ENCODE assay signal across 1 cellular context in the genomic region with DNA sequence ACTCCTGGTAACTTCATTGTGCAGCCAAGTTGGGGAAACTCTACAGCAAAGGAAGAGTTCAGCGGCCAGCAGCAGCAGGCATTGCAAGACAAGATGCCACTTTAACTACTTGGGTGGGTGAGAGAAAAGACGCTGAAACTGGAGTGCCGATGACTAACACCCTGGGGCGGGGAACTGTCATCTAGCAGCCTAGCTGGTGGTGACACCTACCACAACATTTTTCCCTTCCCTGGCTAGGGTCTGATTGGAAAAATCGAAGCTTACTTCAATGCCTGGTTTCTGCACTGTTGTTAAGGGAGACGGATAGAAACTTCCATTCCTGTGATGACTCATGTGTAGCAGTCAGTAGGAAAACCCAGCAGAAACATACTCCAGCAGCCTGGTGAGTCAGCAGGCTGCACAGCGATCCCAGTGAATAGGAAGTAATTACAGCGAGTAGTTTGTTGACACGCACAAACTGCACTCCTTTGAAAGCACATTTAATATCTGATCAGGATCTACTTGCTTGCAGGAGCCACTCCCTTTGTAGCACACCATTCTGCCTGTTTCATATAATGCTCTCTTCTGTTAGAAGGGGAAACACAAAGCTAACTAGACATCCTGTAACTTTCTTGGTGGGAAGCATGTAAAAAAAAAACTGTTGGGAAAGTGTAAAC.
TF ChIP-seq lines count a peak whose summit lies in the region.

No MANE protein-coding gene starts in this region.

TF ChIP-seq in HepG2, 621 proteins besides CTCF, POLR2A, EP300 and RAD21 (continued from another document and continues in another):
- TF ChIP-seq, protein P1, sequence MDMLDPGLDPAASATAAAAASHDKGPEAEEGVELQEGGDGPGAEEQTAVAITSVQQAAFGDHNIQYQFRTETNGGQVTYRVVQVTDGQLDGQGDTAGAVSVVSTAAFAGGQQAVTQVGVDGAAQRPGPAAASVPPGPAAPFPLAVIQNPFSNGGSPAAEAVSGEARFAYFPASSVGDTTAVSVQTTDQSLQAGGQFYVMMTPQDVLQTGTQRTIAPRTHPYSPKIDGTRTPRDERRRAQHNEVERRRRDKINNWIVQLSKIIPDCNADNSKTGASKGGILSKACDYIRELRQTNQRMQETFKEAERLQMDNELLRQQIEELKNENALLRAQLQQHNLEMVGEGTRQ (IDR thresholded peaks at IDR 0.05; ENCODE audit: low read depth, low read length), result no peak
- TF ChIP-seq, protein P1 (CRISPR knock-in tag; IDR thresholded peaks at IDR 0.05; ENCODE audit: borderline replicate concordance), result no peak
- TF ChIP-seq, protein P2, sequence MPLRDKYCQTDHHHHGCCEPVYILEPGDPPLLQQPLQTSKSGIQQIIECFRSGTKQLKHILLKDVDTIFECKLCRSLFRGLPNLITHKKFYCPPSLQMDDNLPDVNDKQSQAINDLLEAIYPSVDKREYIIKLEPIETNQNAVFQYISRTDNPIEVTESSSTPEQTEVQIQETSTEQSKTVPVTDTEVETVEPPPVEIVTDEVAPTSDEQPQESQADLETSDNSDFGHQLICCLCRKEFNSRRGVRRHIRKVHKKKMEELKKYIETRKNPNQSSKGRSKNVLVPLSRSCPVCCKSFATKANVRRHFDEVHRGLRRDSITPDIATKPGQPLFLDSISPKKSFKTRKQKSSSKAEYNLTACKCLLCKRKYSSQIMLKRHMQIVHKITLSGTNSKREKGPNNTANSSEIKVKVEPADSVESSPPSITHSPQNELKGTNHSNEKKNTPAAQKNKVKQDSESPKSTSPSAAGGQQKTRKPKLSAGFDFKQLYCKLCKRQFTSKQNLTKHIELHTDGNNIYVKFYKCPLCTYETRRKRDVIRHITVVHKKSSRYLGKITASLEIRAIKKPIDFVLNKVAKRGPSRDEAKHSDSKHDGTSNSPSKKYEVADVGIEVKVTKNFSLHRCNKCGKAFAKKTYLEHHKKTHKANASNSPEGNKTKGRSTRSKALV (CRISPR knock-in tag; IDR thresholded peaks at IDR 0.05), result no peak
- TF ChIP-seq GATAD2A (CRISPR knock-in tag; IDR thresholded peaks at IDR 0.05) (peak; percentile 82), EEA1 (CRISPR knock-in tag; IDR thresholded peaks at IDR 0.05; ENCODE audit: borderline replicate concordance) (no peak), SYNCRIP (IDR thresholded peaks at IDR 0.05; ENCODE audit: insufficient read depth, low read depth, low read length) (no peak), ZNF775 (CRISPR knock-in tag; IDR thresholded peaks at IDR 0.05; ENCODE audit: borderline replicate concordance) (no peak), ZBTB7B (CRISPR knock-in tag; IDR thresholded peaks at IDR 0.05) (no peak), MXI1 (IDR thresholded peaks at IDR 0.05; ENCODE audit: borderline replicate concordance, low read depth, low read length) (0 out of 3 replicates have a peak, but pooled peaks have one; percentile 34), ZNF563 (CRISPR knock-in tag; IDR thresholded peaks at IDR 0.05) (no peak), EZH2 (conservative IDR thresholded peaks at IDR 0.05; ENCODE audit: low read depth, low read length) (no peak), ZFP62 (CRISPR knock-in tag; IDR thresholded peaks at IDR 0.05) (no peak), SETDB1 (CRISPR knock-in tag; IDR thresholded peaks at IDR 0.05; ENCODE audit: borderline replicate concordance) (no peak), HNRNPH1 (optimal IDR thresholded peaks at IDR 0.05; ENCODE audit: low read depth, low read length) (no peak), ZNF180 (CRISPR knock-in tag; IDR thresholded peaks at IDR 0.05; ENCODE audit: borderline replicate concordance, low read depth) (no peak), POLR2AphosphoS2 (IDR thresholded peaks at IDR 0.05; ENCODE audit: low read depth, low read length) (no peak), PHF5A (CRISPR knock-in tag; IDR thresholded peaks at IDR 0.05; ENCODE audit: low read depth, unreplicated experiment) (no peak)
- TF ChIP-seq, protein P3, sequence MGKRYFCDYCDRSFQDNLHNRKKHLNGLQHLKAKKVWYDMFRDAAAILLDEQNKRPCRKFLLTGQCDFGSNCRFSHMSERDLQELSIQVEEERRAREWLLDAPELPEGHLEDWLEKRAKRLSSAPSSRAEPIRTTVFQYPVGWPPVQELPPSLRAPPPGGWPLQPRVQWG (CRISPR knock-in tag; IDR thresholded peaks at IDR 0.05; ENCODE audit: borderline replicate concordance, low read depth), result no peak
- TF ChIP-seq, protein P4, sequence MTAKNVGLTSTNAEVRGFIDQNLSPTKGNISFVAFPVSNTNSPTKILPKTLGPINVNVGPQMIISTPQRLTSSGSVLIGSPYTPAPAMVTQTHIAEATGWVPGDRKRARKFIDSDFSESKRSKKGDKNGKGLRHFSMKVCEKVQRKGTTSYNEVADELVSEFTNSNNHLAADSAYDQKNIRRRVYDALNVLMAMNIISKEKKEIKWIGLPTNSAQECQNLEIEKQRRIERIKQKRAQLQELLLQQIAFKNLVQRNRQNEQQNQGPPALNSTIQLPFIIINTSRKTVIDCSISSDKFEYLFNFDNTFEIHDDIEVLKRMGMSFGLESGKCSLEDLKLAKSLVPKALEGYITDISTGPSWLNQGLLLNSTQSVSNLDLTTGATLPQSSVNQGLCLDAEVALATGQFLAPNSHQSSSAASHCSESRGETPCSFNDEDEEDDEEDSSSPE (CRISPR knock-in tag; IDR thresholded peaks at IDR 0.05), result no peak
- TF ChIP-seq, protein P5, sequence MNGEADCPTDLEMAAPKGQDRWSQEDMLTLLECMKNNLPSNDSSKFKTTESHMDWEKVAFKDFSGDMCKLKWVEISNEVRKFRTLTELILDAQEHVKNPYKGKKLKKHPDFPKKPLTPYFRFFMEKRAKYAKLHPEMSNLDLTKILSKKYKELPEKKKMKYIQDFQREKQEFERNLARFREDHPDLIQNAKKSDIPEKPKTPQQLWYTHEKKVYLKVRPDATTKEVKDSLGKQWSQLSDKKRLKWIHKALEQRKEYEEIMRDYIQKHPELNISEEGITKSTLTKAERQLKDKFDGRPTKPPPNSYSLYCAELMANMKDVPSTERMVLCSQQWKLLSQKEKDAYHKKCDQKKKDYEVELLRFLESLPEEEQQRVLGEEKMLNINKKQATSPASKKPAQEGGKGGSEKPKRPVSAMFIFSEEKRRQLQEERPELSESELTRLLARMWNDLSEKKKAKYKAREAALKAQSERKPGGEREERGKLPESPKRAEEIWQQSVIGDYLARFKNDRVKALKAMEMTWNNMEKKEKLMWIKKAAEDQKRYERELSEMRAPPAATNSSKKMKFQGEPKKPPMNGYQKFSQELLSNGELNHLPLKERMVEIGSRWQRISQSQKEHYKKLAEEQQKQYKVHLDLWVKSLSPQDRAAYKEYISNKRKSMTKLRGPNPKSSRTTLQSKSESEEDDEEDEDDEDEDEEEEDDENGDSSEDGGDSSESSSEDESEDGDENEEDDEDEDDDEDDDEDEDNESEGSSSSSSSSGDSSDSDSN (CRISPR knock-in tag; IDR thresholded peaks at IDR 0.05), result peak; percentile 42; the same call in 1 of the 2 replicates
- TF ChIP-seq, protein P6, sequence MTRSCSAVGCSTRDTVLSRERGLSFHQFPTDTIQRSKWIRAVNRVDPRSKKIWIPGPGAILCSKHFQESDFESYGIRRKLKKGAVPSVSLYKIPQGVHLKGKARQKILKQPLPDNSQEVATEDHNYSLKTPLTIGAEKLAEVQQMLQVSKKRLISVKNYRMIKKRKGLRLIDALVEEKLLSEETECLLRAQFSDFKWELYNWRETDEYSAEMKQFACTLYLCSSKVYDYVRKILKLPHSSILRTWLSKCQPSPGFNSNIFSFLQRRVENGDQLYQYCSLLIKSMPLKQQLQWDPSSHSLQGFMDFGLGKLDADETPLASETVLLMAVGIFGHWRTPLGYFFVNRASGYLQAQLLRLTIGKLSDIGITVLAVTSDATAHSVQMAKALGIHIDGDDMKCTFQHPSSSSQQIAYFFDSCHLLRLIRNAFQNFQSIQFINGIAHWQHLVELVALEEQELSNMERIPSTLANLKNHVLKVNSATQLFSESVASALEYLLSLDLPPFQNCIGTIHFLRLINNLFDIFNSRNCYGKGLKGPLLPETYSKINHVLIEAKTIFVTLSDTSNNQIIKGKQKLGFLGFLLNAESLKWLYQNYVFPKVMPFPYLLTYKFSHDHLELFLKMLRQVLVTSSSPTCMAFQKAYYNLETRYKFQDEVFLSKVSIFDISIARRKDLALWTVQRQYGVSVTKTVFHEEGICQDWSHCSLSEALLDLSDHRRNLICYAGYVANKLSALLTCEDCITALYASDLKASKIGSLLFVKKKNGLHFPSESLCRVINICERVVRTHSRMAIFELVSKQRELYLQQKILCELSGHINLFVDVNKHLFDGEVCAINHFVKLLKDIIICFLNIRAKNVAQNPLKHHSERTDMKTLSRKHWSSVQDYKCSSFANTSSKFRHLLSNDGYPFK (CRISPR knock-in tag; IDR thresholded peaks at IDR 0.05; ENCODE audit: borderline replicate concordance), result no peak
- TF ChIP-seq, protein P7, sequence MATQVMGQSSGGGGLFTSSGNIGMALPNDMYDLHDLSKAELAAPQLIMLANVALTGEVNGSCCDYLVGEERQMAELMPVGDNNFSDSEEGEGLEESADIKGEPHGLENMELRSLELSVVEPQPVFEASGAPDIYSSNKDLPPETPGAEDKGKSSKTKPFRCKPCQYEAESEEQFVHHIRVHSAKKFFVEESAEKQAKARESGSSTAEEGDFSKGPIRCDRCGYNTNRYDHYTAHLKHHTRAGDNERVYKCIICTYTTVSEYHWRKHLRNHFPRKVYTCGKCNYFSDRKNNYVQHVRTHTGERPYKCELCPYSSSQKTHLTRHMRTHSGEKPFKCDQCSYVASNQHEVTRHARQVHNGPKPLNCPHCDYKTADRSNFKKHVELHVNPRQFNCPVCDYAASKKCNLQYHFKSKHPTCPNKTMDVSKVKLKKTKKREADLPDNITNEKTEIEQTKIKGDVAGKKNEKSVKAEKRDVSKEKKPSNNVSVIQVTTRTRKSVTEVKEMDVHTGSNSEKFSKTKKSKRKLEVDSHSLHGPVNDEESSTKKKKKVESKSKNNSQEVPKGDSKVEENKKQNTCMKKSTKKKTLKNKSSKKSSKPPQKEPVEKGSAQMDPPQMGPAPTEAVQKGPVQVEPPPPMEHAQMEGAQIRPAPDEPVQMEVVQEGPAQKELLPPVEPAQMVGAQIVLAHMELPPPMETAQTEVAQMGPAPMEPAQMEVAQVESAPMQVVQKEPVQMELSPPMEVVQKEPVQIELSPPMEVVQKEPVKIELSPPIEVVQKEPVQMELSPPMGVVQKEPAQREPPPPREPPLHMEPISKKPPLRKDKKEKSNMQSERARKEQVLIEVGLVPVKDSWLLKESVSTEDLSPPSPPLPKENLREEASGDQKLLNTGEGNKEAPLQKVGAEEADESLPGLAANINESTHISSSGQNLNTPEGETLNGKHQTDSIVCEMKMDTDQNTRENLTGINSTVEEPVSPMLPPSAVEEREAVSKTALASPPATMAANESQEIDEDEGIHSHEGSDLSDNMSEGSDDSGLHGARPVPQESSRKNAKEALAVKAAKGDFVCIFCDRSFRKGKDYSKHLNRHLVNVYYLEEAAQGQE (IDR thresholded peaks at IDR 0.05; ENCODE audit: borderline replicate concordance in 1 of 2, low read depth in 1 of 2, low read length in 2 of 2), result no peak; a peak in 1 of 4 replicates
- TF ChIP-seq, protein P8, sequence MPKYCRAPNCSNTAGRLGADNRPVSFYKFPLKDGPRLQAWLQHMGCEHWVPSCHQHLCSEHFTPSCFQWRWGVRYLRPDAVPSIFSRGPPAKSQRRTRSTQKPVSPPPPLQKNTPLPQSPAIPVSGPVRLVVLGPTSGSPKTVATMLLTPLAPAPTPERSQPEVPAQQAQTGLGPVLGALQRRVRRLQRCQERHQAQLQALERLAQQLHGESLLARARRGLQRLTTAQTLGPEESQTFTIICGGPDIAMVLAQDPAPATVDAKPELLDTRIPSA (CRISPR knock-in tag; IDR thresholded peaks at IDR 0.05; ENCODE audit: borderline replicate concordance), result no peak
- TF ChIP-seq, protein P9, sequence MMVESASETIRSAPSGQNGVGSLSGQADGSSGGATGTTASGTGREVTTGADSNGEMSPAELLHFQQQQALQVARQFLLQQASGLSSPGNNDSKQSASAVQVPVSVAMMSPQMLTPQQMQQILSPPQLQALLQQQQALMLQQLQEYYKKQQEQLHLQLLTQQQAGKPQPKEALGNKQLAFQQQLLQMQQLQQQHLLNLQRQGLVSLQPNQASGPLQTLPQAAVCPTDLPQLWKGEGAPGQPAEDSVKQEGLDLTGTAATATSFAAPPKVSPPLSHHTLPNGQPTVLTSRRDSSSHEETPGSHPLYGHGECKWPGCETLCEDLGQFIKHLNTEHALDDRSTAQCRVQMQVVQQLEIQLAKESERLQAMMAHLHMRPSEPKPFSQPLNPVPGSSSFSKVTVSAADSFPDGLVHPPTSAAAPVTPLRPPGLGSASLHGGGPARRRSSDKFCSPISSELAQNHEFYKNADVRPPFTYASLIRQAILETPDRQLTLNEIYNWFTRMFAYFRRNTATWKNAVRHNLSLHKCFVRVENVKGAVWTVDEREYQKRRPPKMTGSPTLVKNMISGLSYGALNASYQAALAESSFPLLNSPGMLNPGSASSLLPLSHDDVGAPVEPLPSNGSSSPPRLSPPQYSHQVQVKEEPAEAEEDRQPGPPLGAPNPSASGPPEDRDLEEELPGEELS (CRISPR knock-in tag; IDR thresholded peaks at IDR 0.05), result peak; percentile 88
- TF ChIP-seq, protein P10, sequence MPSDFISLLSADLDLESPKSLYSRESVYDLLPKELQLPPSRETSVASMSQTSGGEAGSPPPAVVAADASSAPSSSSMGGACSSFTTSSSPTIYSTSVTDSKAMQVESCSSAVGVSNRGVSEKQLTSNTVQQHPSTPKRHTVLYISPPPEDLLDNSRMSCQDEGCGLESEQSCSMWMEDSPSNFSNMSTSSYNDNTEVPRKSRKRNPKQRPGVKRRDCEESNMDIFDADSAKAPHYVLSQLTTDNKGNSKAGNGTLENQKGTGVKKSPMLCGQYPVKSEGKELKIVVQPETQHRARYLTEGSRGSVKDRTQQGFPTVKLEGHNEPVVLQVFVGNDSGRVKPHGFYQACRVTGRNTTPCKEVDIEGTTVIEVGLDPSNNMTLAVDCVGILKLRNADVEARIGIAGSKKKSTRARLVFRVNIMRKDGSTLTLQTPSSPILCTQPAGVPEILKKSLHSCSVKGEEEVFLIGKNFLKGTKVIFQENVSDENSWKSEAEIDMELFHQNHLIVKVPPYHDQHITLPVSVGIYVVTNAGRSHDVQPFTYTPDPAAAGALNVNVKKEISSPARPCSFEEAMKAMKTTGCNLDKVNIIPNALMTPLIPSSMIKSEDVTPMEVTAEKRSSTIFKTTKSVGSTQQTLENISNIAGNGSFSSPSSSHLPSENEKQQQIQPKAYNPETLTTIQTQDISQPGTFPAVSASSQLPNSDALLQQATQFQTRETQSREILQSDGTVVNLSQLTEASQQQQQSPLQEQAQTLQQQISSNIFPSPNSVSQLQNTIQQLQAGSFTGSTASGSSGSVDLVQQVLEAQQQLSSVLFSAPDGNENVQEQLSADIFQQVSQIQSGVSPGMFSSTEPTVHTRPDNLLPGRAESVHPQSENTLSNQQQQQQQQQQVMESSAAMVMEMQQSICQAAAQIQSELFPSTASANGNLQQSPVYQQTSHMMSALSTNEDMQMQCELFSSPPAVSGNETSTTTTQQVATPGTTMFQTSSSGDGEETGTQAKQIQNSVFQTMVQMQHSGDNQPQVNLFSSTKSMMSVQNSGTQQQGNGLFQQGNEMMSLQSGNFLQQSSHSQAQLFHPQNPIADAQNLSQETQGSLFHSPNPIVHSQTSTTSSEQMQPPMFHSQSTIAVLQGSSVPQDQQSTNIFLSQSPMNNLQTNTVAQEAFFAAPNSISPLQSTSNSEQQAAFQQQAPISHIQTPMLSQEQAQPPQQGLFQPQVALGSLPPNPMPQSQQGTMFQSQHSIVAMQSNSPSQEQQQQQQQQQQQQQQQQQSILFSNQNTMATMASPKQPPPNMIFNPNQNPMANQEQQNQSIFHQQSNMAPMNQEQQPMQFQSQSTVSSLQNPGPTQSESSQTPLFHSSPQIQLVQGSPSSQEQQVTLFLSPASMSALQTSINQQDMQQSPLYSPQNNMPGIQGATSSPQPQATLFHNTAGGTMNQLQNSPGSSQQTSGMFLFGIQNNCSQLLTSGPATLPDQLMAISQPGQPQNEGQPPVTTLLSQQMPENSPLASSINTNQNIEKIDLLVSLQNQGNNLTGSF (CRISPR knock-in tag; IDR thresholded peaks at IDR 0.05), result no peak
